ENCODE assay signal across 11 cellular contexts in the genomic region with DNA sequence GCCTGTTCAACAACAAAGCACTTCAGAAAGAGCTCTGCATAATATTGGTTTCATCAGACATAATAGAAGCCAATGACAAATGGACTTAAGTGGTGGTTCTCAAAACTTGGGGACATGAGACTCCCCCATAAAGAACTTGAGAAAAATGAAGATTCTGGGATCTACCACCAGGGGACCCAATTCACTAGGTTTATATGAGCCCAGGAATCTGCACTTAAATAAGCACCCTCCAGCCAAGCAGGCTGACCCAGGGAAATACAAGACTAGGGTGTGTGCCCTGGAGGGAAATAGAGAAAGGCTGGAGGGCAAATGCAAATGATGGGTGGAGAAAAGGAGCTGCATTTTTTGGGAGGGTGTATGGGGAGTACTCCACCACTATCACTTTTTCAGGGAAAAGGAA. TPM values are rescaled to one million over a fixed set of nuclear protein-coding genes. Genes with fewer than 3 reads are reported as not detected.
DNase-seq lines count a peak whose midpoint lies in the region; ATAC-seq and TF ChIP-seq lines count a peak whose summit lies in the region.
"Had no signal": no experiment of that assay in that cellular context is flagged by ENCODE, and none has a peak within 500 bp of the region (broad histone marks: within the 10 kb centered on the region; RNA-seq: fewer than 3 reads in every experiment).

No MANE protein-coding gene starts in this region.

- CTCF ChIA-PET in activated CD4-positive, alpha-beta T cell treated with anti-CD3 and anti-CD28 coated beads for 36 hours (lab: Charles Lee) = interaction anchor here (0.7 kb wide), 1 partner anchor 40 kb away, joined by 3 read pairs; no protein-coding TSS in a partner anchor
- CTCF ChIA-PET in activated naive CD4-positive, alpha-beta T cell treated with anti-CD3 and anti-CD28 coated beads for 36 hours (lab: Charles Lee) = interaction anchor here (1.2 kb wide), 1 partner anchor 84 kb away, joined by 3 read pairs; no protein-coding TSS in a partner anchor

- H3K4me3 Mint-ChIP-seq in endodermal cell (no peak overlapping the region), osteocyte (ENCODE audit: unreplicated experiment) (no peak overlapping the region)
- H3K4me3 Mint-ChIP-seq in activated CD4-positive, alpha-beta T cell treated with anti-CD3 and anti-CD28 coated beads for 36 hours = no peak overlapping the region
- no peak overlapping the region for H3K4me3 Mint-ChIP-seq in activated naive CD4-positive, alpha-beta T cell treated with anti-CD3 and anti-CD28 coated beads for 36 hours
- H3K4me3 Mint-ChIP-seq: activated B cell treated with CpG ODN at 0.5 μM for 24 hours had no signal

- no peaks in the 10 kb centered on the region for H3K9me3 ChIP-seq in endodermal cell (ENCODE audit: control insufficient read depth, low read length)
- H3K9me3 ChIP-seq: suprapubic skin had no signal

- POLR2A ChIA-PET in activated CD4-positive, alpha-beta T cell treated with anti-CD3 and anti-CD28 coated beads for 36 hours (lab: Charles Lee) = no interaction called here

- no peaks in the 10 kb centered on the region for H3K36me3 Mint-ChIP-seq in endodermal cell (ENCODE audit: low read depth)
- H3K36me3 Mint-ChIP-seq in osteocyte (ENCODE audit: unreplicated experiment) = peaks cover 10% of the 10 kb centered on the region
- no peaks in the 10 kb centered on the region for H3K36me3 Mint-ChIP-seq in activated CD4-positive, alpha-beta T cell treated with anti-CD3 and anti-CD28 coated beads for 36 hours (ENCODE audit: low read depth)
- H3K36me3 Mint-ChIP-seq in activated naive CD4-positive, alpha-beta T cell treated with anti-CD3 and anti-CD28 coated beads for 36 hours (ENCODE audit: low read depth) = no peaks in the 10 kb centered on the region

- no peak for ATAC-seq in activated CD4-positive, alpha-beta T cell treated with anti-CD3 and anti-CD28 coated beads for 36 hours
- ATAC-seq in GM18502 (IDR thresholded peaks at IDR 0.05; ENCODE audit: poor library complexity, unreplicated experiment) = no peak

- H3K9me3 Mint-ChIP-seq in endodermal cell (no peaks in the 10 kb centered on the region), osteocyte (ENCODE audit: unreplicated experiment) (no peaks in the 10 kb centered on the region)
- no peaks in the 10 kb centered on the region for H3K9me3 Mint-ChIP-seq in activated CD4-positive, alpha-beta T cell treated with anti-CD3 and anti-CD28 coated beads for 36 hours (ENCODE audit: low read depth)
- H3K9me3 Mint-ChIP-seq in activated naive CD4-positive, alpha-beta T cell treated with anti-CD3 and anti-CD28 coated beads for 36 hours = no peaks in the 10 kb centered on the region
- H3K9me3 Mint-ChIP-seq: activated B cell treated with CpG ODN at 0.5 μM for 24 hours had no signal

- TF ChIP-seq CTCF in GM12875 (IDR thresholded peaks at IDR 0.05; ENCODE audit: borderline replicate concordance, insufficient read depth, low read depth, low read length) (0 out of 2 replicates have a peak, but pooled peaks have one; percentile 9), endodermal cell (conservative IDR thresholded peaks at IDR 0.05) (peak; percentile 77), osteocyte (IDR thresholded peaks at IDR 0.05) (peak; percentile 36)

- no peak overlapping the region for H3K27ac ChIP-seq in endodermal cell (ENCODE audit: low read depth, low read length)
- H3K27ac ChIP-seq: suprapubic skin had no signal

- H3K27me3 Mint-ChIP-seq in endodermal cell (ENCODE audit: insufficient read depth) = peaks cover 16% of the 10 kb centered on the region
- H3K27me3 Mint-ChIP-seq in osteocyte (ENCODE audit: unreplicated experiment) = no peaks in the 10 kb centered on the region
- peaks cover 14% of the 10 kb centered on the region for H3K27me3 Mint-ChIP-seq in activated CD4-positive, alpha-beta T cell treated with anti-CD3 and anti-CD28 coated beads for 36 hours
- peaks cover 14% of the 10 kb centered on the region for H3K27me3 Mint-ChIP-seq in activated naive CD4-positive, alpha-beta T cell treated with anti-CD3 and anti-CD28 coated beads for 36 hours (ENCODE audit: low read depth)

- H3K36me3 ChIP-seq in endodermal cell (ENCODE audit: control insufficient read depth, insufficient read depth, low read length) = no peaks in the 10 kb centered on the region
- H3K36me3 ChIP-seq: suprapubic skin had no signal

- H3K27ac Mint-ChIP-seq in endodermal cell (no peak overlapping the region), osteocyte (ENCODE audit: unreplicated experiment) (no peak overlapping the region)
- H3K27ac Mint-ChIP-seq in activated CD4-positive, alpha-beta T cell treated with anti-CD3 and anti-CD28 coated beads for 36 hours = no peak overlapping the region
- no peak overlapping the region for H3K27ac Mint-ChIP-seq in activated naive CD4-positive, alpha-beta T cell treated with anti-CD3 and anti-CD28 coated beads for 36 hours
- H3K27ac Mint-ChIP-seq: activated B cell treated with CpG ODN at 0.5 μM for 24 hours had no signal

- peaks cover 5% of the 10 kb centered on the region for H3K4me1 ChIP-seq in endodermal cell (ENCODE audit: control insufficient read depth, insufficient read depth, low read length)
- H3K4me1 ChIP-seq: suprapubic skin had no signal

- no peak overlapping the region for H3K9ac ChIP-seq in endodermal cell (ENCODE audit: extremely low read depth, low read length, poor library complexity, severe bottlenecking)

- no peak overlapping the region for H3K4me3 ChIP-seq in GM12875 (ENCODE audit: low read depth, low read length)
- H3K4me3 ChIP-seq in endodermal cell (ENCODE audit: low read length) = no peak overlapping the region
- H3K4me3 ChIP-seq: skin epidermis, suprapubic skin had no signal

- H3K27me3 ChIP-seq in endodermal cell (ENCODE audit: control insufficient read depth, insufficient read depth, low read length, poor library complexity, severe bottlenecking) = peaks cover 30% of the 10 kb centered on the region
- H3K27me3 ChIP-seq: suprapubic skin had no signal

- intact Hi-C loops in activated CD4-positive, alpha-beta T cell treated with anti-CD3 and anti-CD28 coated beads for 36 hours (cut with DNase I, micrococcal nuclease) = no loop called here
- intact Hi-C loops in activated naive CD4-positive, alpha-beta T cell treated with anti-CD3 and anti-CD28 coated beads for 36 hours (cut with micrococcal nuclease) = loop anchor here (1.0 kb wide), 1 partner anchor 81 kb away; no protein-coding TSS in a partner anchor

- H3K4me1 Mint-ChIP-seq in endodermal cell (peaks cover 18% of the 10 kb centered on the region), osteocyte (ENCODE audit: unreplicated experiment) (peaks cover 8% of the 10 kb centered on the region)
- H3K4me1 Mint-ChIP-seq in activated CD4-positive, alpha-beta T cell treated with anti-CD3 and anti-CD28 coated beads for 36 hours = no peaks in the 10 kb centered on the region
- H3K4me1 Mint-ChIP-seq in activated naive CD4-positive, alpha-beta T cell treated with anti-CD3 and anti-CD28 coated beads for 36 hours (ENCODE audit: low read depth) = no peaks in the 10 kb centered on the region
- H3K4me1 Mint-ChIP-seq: activated B cell treated with CpG ODN at 0.5 μM for 24 hours had no signal

- DNase-seq in NCI-H460 (ENCODE audit: extremely low read depth, low read depth) = peak; percentile 20
- peak; percentile 63 for DNase-seq in endodermal cell
- no peak for DNase-seq in osteocyte (ENCODE audit: extremely low spot score, unreplicated experiment)
- DNase-seq in activated CD4-positive, alpha-beta T cell treated with anti-CD3 and anti-CD28 coated beads for 36 hours = no peak
- DNase-seq in activated naive CD4-positive, alpha-beta T cell treated with anti-CD3 and anti-CD28 coated beads for 36 hours = no peak
- DNase-seq: activated B cell treated with CpG ODN at 0.5 μM for 24 hours, NCI-H2107 had no signal

RNA-seq across cellular contexts. Expression of a gene that starts 52.5 kb away (rescaled TPM):
- total RNA-seq in NCI-H460 (2014; rRNA removed; shearing (Covaris generic)) = 13.4 and 13.7 TPM in 2 replicates
- polyA plus RNA-seq in NCI-H460 (2014; cell fraction: nucleus; rRNA removed) = 7.7 and 14.9 TPM in 2 replicates
- total RNA-seq in endodermal cell (1 to 10 TPM; 2.4 to 3.0 TPM), osteocyte (11.6 and 12.8 TPM in 2 replicates)
- polyA plus RNA-seq in endodermal cell (2013, experiment 1 of 2) = 5.4 TPM
- polyA plus RNA-seq in endodermal cell (2013, experiment 2 of 2) = 5.7 TPM
- total RNA-seq in activated CD4-positive, alpha-beta T cell treated with anti-CD3 and anti-CD28 coated beads for 36 hours = under 1 TPM; 0.07 to 0.21 TPM
- under 1 TPM; 0.02 to 0.44 TPM for total RNA-seq in activated naive CD4-positive, alpha-beta T cell treated with anti-CD3 and anti-CD28 coated beads for 36 hours

Comparison
In these comparisons a context has a peak if more than half of its experiments do, and no peak if none do; other contexts are left out.
1. CTCF ChIP-seq: peak in every context shown above with its lines; median percentile 77 in endodermal cell; 36 in osteocyte; 9 in GM12875.
2. DNase-seq: peak in NCI-H460 (single experiment) and endodermal cell (single experiment); none in osteocyte (single experiment), activated CD4-positive, alpha-beta T cell treated with anti-CD3 and anti-CD28 coated beads for 36 hours (single experiment) and activated naive CD4-positive, alpha-beta T cell treated with anti-CD3 and anti-CD28 coated beads for 36 hours (single experiment).